ENCODE assay signal across 29 cellular contexts in the genomic region with DNA sequence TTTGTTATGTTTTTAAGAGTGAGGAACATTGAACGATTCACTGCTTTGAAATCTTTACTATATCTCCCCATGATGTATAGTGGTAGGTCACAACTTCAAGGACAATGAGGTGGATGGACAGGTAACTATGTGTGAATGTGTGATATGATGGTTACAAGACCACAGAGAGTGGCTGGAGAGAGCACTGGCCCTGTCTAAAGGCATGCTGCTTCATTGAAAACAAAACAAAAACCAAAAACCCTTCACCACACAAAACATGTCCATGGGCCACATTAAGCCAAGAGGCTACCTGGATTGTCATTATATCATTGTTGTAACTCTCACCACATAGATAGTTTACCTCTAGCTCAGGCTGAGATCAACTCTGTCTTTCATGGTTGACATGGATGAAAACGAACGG.
DNase-seq lines count a peak whose midpoint lies in the region; ATAC-seq, FAIRE-seq and TF ChIP-seq lines count a peak whose summit lies in the region.
"Had no signal": no experiment of that assay in that cellular context is flagged by ENCODE, and none has a peak within 500 bp of the region (broad histone marks: within the 10 kb centered on the region; RNA-seq: fewer than 3 reads in every experiment).

No MANE protein-coding gene starts in this region.

- no peak overlapping the region for H3K14ac ChIP-seq in neuronal stem cell (ENCODE audit: low read length)

- no peak for TF ChIP-seq CTCF in A549 (IDR thresholded peaks at IDR 0.05)
- TF ChIP-seq CTCF in PC-3 (conservative IDR thresholded peaks at IDR 0.05; ENCODE audit: low read depth, low read length): no peak

- POLR2A ChIA-PET in A549 (lab: Yijun Ruan, JAX): no interaction called here
- POLR2A ChIA-PET in PC-3 (lab: Charles Lee; ENCODE audit: unreplicated experiment): no interaction called here

- BruUV-seq in PC-3 (replicated peaks; lab: Mats Ljungman, UMichigan): no TSS peak

- no peak overlapping the region for H3K18ac ChIP-seq in neuronal stem cell (ENCODE audit: low read length)

- DNase-seq in A549 (ENCODE audit: low read depth in 1 of 2, low spot score in 1 of 2) (no peak), PC-3 (no peak), neuronal stem cell (ENCODE audit: low spot score) (no peak), NOMO-1 treated with DMSO at 0.1 percent for 48 hours (lab: John Stamatoyannopoulos, UW; ENCODE audit: unreplicated experiment) (no peak)
- DNase-seq in stimulated activated CD8-positive, alpha-beta memory T cell treated with anti-CD3 and anti-CD28 coated beads, Interleukin-4, amount 100 ng/mL, for 48 hours: no peak
- DNase-seq: BE2C; CD8-positive, alpha-beta memory T cell; DMS 273 treated with DMSO at 0.1 percent for 48 hours; DMS79; EL; GDM1; H9; HFFc6; KBM-7; MG63; NCI-H1105 treated with DMSO at 0.1 percent for 48 hours; NCI-H1694; NCI-H2081; NCI-H2227 treated with DMSO at 0.1 percent for 48 hours; NCI-H526 treated with DMSO at 0.1 percent for 48 hours; OCI-M1; SK-N-SH; T-helper 17 cell had no signal

- TF ChIP-seq POLR2A in A549 (IDR thresholded peaks at IDR 0.05; ENCODE audit: low read length): no peak

- no peak overlapping the region for H3K4ac ChIP-seq in neuronal stem cell (ENCODE audit: low read length)

- H2BK120ac ChIP-seq in neuronal stem cell (ENCODE audit: low read depth, low read length): no peak overlapping the region

- H3K9me2 ChIP-seq in PC-3 (replicated peaks; ENCODE audit: low read length): no peaks in the 10 kb centered on the region
- H3K9me2 ChIP-seq: SK-N-SH had no signal

- H3K4me2 ChIP-seq in A549 (peak overlapping the region; percentile 41), PC-3 (ENCODE audit: low read length) (no peak overlapping the region), neuronal stem cell (ENCODE audit: insufficient read depth, low read length, poor library complexity, severe bottlenecking) (no peak overlapping the region)
- H3K4me2 ChIP-seq: GM23338, SK-N-SH had no signal

- H3K9me3 ChIP-seq in A549 (no peaks in the 10 kb centered on the region), PC-3 (ENCODE audit: low read length) (no peaks in the 10 kb centered on the region), neuronal stem cell (replicated peaks in 1 of 2; ENCODE audit: control insufficient read depth in 2 of 2, insufficient read depth in 1 of 2, low read depth in 1 of 2, low read length in 2 of 2) (no peaks in the 10 kb centered on the region)
- H3K9me3 ChIP-seq: BE2C, SK-N-SH had no signal

- no peak overlapping the region for H3K4me3 ChIP-seq in A549
- no peak overlapping the region for H3K4me3 ChIP-seq in PC-3 (ENCODE audit: low read length)
- H3K4me3 ChIP-seq in neuronal stem cell (ENCODE audit: low read length in 2 of 2): no peak overlapping the region
- H3K4me3 ChIP-seq: GM23338, MG63 had no signal

- ATAC-seq in A549 (no peak), GM18870 (IDR thresholded peaks at IDR 0.05; ENCODE audit: unreplicated experiment) (peak; percentile 60), HG02938 (IDR thresholded peaks at IDR 0.05; ENCODE audit: unreplicated experiment) (peak; percentile 68), PC-3 (no peak)
- ATAC-seq: GM23338, T-helper 17 cell had no signal

- H3K36me3 ChIP-seq in PC-3 (ENCODE audit: low read depth, low read length): no peaks in the 10 kb centered on the region
- H3K36me3 ChIP-seq in neuronal stem cell (replicated peaks in 1 of 2; ENCODE audit: control insufficient read depth in 2 of 2, insufficient read depth in 2 of 2, low read length in 2 of 2): no peaks in the 10 kb centered on the region
- H3K36me3 ChIP-seq: BE2C, MG63 had no signal

- H3K27me3 ChIP-seq in PC-3 (ENCODE audit: low read length): no peaks in the 10 kb centered on the region
- no peaks in the 10 kb centered on the region for H3K27me3 ChIP-seq in neuronal stem cell (ENCODE audit: control insufficient read depth in 3 of 3, insufficient read depth in 3 of 3, low read depth in 1 of 3, low read length in 3 of 3)
- H3K27me3 ChIP-seq: BE2C, MG63 had no signal

- no peak overlapping the region for H2BK5ac ChIP-seq in neuronal stem cell (ENCODE audit: low read length)

- H2BK15ac ChIP-seq in neuronal stem cell (ENCODE audit: low read length): no peak overlapping the region

- H3K9ac ChIP-seq in PC-3 (ENCODE audit: low read length) (no peak overlapping the region), neuronal stem cell (ENCODE audit: low read depth, low read length, poor library complexity) (no peak overlapping the region)
- H3K9ac ChIP-seq: SK-N-SH had no signal

- H3K4me1 ChIP-seq in A549 (peaks cover 30% of the 10 kb centered on the region), PC-3 (ENCODE audit: insufficient read depth, low read length) (peaks cover 34% of the 10 kb centered on the region), neuronal stem cell (ENCODE audit: control insufficient read depth in 2 of 2, insufficient read depth in 1 of 2, low read depth in 1 of 2, low read length in 2 of 2) (no peaks in the 10 kb centered on the region)
- H3K4me1 ChIP-seq: BE2C had no signal

- no peak overlapping the region for H3K23ac ChIP-seq in neuronal stem cell (ENCODE audit: low read depth, low read length, poor library complexity)

- no peak overlapping the region for H2BK12ac ChIP-seq in neuronal stem cell (ENCODE audit: low read length)

- no peak overlapping the region for H2AK5ac ChIP-seq in neuronal stem cell (ENCODE audit: low read depth, low read length)

- no peak overlapping the region for H4K91ac ChIP-seq in neuronal stem cell (ENCODE audit: low read depth, low read length, poor library complexity)

- CTCF ChIA-PET in A549 (lab: Yijun Ruan, JAX): no interaction called here
- CTCF ChIA-PET in PC-3 (lab: Charles Lee): no interaction called here

- 0 out of 6 replicates have a peak overlapping the region, but pooled peaks of 1 of the 2 experiments have one; percentile 43 for H3K27ac ChIP-seq in A549
- H3K27ac ChIP-seq in PC-3 (ENCODE audit: low read length): peak overlapping the region; percentile 20; the same call in 1 of the 2 replicates
- H3K27ac ChIP-seq in neuronal stem cell (replicated peaks; ENCODE audit: low read length): no peak overlapping the region
- H3K27ac ChIP-seq: 22Rv1 had no signal

- intact Hi-C loops in PC-3 (cut with micrococcal nuclease): no loop called here

- 84% methylated on average over 3 of the region's 3 CpGs for WGBS in A549 (ENCODE audit: missing lambda C conversion rate)
- no CpG with 5 or more reads among the region's 3 CpGs for WGBS in neuronal stem cell (ENCODE audit: extremely low coverage in 2 of 2, insufficient read length in 2 of 2, insufficient replicate concordance in 1 of 2), 2 donors

- FAIRE-seq in A549 (lab: Jason Lieb, UNC): no peak
- FAIRE-seq: GM12891, HTR-8/SVneo had no signal

- no peak overlapping the region for H2AFZ ChIP-seq in PC-3 (ENCODE audit: low read length)
- H2AFZ ChIP-seq in neuronal stem cell (ENCODE audit: low read length): no peak overlapping the region
- H2AFZ ChIP-seq: GM23338 had no signal

- H3F3A ChIP-seq in PC-3 (ENCODE audit: low read length, unreplicated experiment): no peaks in the 10 kb centered on the region

- H3K79me1 ChIP-seq in neuronal stem cell (ENCODE audit: low read depth, low read length): no peaks in the 10 kb centered on the region

- H3K79me2 ChIP-seq in PC-3 (ENCODE audit: low read length): no peaks in the 10 kb centered on the region

- H4K8ac ChIP-seq in neuronal stem cell (ENCODE audit: low read depth, low read length): no peak overlapping the region

- no peak for TF ChIP-seq RAD21 in A549 (conservative IDR thresholded peaks at IDR 0.05 in 1 of 2, IDR thresholded peaks at IDR 0.05 in 1 of 2)

- H4K20me1 ChIP-seq in PC-3 (ENCODE audit: low read length): no peaks in the 10 kb centered on the region

- no peak for TF ChIP-seq EP300 in A549 (IDR thresholded peaks at IDR 0.05)

TF ChIP-seq in A549, 52 proteins besides CTCF, POLR2A, EP300 and RAD21:
- TF ChIP-seq KDM1A (IDR thresholded peaks at IDR 0.05; ENCODE audit: low read depth): no peak
- TF ChIP-seq TP53 (CRISPR knock-in tag; IDR thresholded peaks at IDR 0.05): no peak
- TF ChIP-seq RCOR1 (IDR thresholded peaks at IDR 0.05; ENCODE audit: low read depth, low read length): no peak
- no peak for TF ChIP-seq KDM5A (IDR thresholded peaks at IDR 0.05)
- TF ChIP-seq NR3C1 (IDR thresholded peaks at IDR 0.05): no peak
- TF ChIP-seq FOSL2 (IDR thresholded peaks at IDR 0.05): no peak
- no peak for TF ChIP-seq FOSL2 (CRISPR knock-in tag; IDR thresholded peaks at IDR 0.05)
- no peak for TF ChIP-seq FOSB (CRISPR knock-in tag; IDR thresholded peaks at IDR 0.05)
- TF ChIP-seq PHF8 (IDR thresholded peaks at IDR 0.05; ENCODE audit: borderline replicate concordance, low read depth): no peak
- TF ChIP-seq HOXB13 (CRISPR knock-in tag; IDR thresholded peaks at IDR 0.05; ENCODE audit: low read depth): no peak
- no peak for TF ChIP-seq GATA3 (IDR thresholded peaks at IDR 0.05; ENCODE audit: borderline replicate concordance)
- no peak for TF ChIP-seq FOXS1 (CRISPR knock-in tag; IDR thresholded peaks at IDR 0.05)
- no peak for TF ChIP-seq ZSCAN20 (CRISPR knock-in tag; IDR thresholded peaks at IDR 0.05)
- TF ChIP-seq HDAC2 (IDR thresholded peaks at IDR 0.05): no peak
- no peak for TF ChIP-seq POLR2AphosphoS2 (conservative IDR thresholded peaks at IDR 0.05; ENCODE audit: low read length)
- TF ChIP-seq RFX5 (IDR thresholded peaks at IDR 0.05): no peak
- TF ChIP-seq, protein P1, sequence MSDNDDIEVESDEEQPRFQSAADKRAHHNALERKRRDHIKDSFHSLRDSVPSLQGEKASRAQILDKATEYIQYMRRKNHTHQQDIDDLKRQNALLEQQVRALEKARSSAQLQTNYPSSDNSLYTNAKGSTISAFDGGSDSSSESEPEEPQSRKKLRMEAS (IDR thresholded peaks at IDR 0.05): no peak
- TF ChIP-seq TFCP2L1 (CRISPR knock-in tag; IDR thresholded peaks at IDR 0.05): no peak
TF ChIP-seq in A549: peak in this region for 0.

Comparison
In these comparisons a context has a peak if more than half of its experiments do, and no peak if none do; other contexts are left out.
1. ATAC-seq: peak in GM18870 (single experiment) and HG02938 (single experiment); none in A549 (0 of 2) and PC-3 (single experiment).